ENCODE assay signal across 20 cellular contexts in the genomic region with DNA sequence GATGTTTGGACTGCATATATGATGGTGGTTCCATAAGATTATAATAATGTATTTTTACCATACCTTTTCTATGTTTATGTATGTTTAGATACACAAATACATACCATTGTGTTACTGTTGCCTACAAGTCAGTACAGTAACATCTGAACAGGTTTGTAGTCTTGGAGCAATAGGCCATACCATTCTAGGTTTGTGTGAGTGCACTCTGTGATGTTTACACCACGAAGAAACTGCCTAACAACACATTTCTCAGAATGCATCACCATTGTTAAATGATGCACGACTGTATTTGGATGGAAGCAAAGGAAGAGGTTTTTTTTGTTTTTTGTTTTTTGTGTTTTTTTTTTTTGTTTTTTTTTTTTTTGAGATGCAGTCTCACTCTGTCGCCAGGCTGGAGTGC.
"Had no signal": no experiment of that assay in that cellular context is flagged by ENCODE, and none has a peak within 500 bp of the region (broad histone marks: within the 10 kb centered on the region; RNA-seq: fewer than 3 reads in every experiment).

No MANE protein-coding gene starts in this region.

- H3K27ac ChIP-seq: dorsolateral prefrontal cortex, lower lobe of right lung, ovary, psoas muscle, right lobe of liver, upper lobe of left lung had no signal

- H3K9me3 ChIP-seq: lower lobe of right lung, ovary, psoas muscle, right lobe of liver, thoracic aorta, upper lobe of left lung had no signal

- H3K36me3 ChIP-seq: lower lobe of right lung, ovary, right lobe of liver, thoracic aorta, upper lobe of left lung had no signal

- ATAC-seq: activated CD8-positive, alpha-beta memory T cell treated with anti-CD3 and anti-CD28 coated beads, Interleukin-2, amount 10 ng/mL, durations not matched to agents 7 days and 5 days; left colon; lower lobe of right lung; natural killer cell; psoas muscle; right lobe of liver; stimulated activated naive B cell treated with anti-CD40 and anti-IgM and Interleukin-4, amounts not matched to agents 10 μg/mL and 1 μg/mL and 100 μg/mL, for 72 hours had no signal

- DNase-seq: activated CD4-positive, alpha-beta memory T cell treated with anti-CD3 and anti-CD28 coated beads, Interleukin-2, amount 10 ng/mL, durations not matched to agents 7 days and 5 days; activated CD4-positive, alpha-beta T cell treated with anti-CD3 and anti-CD28 coated beads for 48 hours; activated CD4-positive, CD25-positive, alpha-beta regulatory T cell; activated CD8-positive, alpha-beta memory T cell treated with anti-CD3 and anti-CD28 coated beads, Interleukin-2, amount 10 ng/mL, durations not matched to agents 7 days and 5 days; activated naive CD4-positive, alpha-beta T cell; activated naive CD8-positive, alpha-beta T cell treated with anti-CD3 and anti-CD28 coated beads for 36 hours; amygdala; caudate nucleus; dorsolateral prefrontal cortex; foreskin fibroblast; hippocampal formation; left colon; lower lobe of right lung; natural killer cell; ovary; psoas muscle; right lobe of liver; stimulated activated naive B cell treated with anti-CD40 and anti-IgM and Interleukin-4, amounts not matched to agents 10 μg/mL and 1 μg/mL and 100 μg/mL, for 72 hours; upper lobe of left lung had no signal

- H3K4me1 ChIP-seq: lower lobe of right lung, psoas muscle, right lobe of liver, upper lobe of left lung had no signal

- H3K4me3 ChIP-seq: dorsolateral prefrontal cortex, lower lobe of right lung, ovary, psoas muscle, right lobe of liver, thoracic aorta, upper lobe of left lung had no signal

- H3K27me3 ChIP-seq: dorsolateral prefrontal cortex, ovary, right lobe of liver, upper lobe of left lung had no signal
